Comparison of ENCODE assay signal across 6 cellular contexts in genomic region chr16:88275336-88276122, GRCh38.
DNase-seq lines count a peak whose midpoint lies in the region; ATAC-seq and TF ChIP-seq lines count a peak whose summit lies in the region.
"Not testable (repeated sequence)": the region's sequence is repeated elsewhere in the genome, so short reads cannot be mapped to it uniquely, and the experiment has no call there.

No MANE protein-coding gene starts in this region.

- peak overlapping the region; percentile 55 for H3K4me2 ChIP-seq in GM23248 (ENCODE audit: unreplicated experiment)
- peak overlapping the region; percentile 52 for H3K4me2 ChIP-seq in hepatocyte

- not testable (repeated sequence) for H3K9me2 ChIP-seq in GM23248 (ENCODE audit: insufficient read depth); hepatocyte (replicated peaks; ENCODE audit: insufficient read depth)

- H3K4me3 Mint-ChIP-seq in mesothelial cell of epicardium, result not testable (repeated sequence)

- not testable (repeated sequence) for TF ChIP-seq CTCF in hepatocyte (IDR thresholded peaks at IDR 0.05; ENCODE audit: poor library complexity); mesothelial cell of epicardium (IDR thresholded peaks at IDR 0.05; ENCODE audit: unreplicated experiment); sigmoid colon (IDR thresholded peaks at IDR 0.05); upper lobe of right lung (IDR thresholded peaks at IDR 0.05)

- H3K4me3 ChIP-seq in GM23248, hepatocyte, sigmoid colon, upper lobe of right lung: not testable (repeated sequence)

- intact Hi-C loops in sigmoid colon (cut with DNase I); upper lobe of right lung (cut with DNase I): not testable (repeated sequence)

- H3F3A ChIP-seq in GM23248 (ENCODE audit: insufficient read depth), result not testable (repeated sequence)

- peaks cover 13% of the 10 kb centered on the region for H3K4me1 ChIP-seq in GM23248 (ENCODE audit: insufficient read depth)
- not testable (repeated sequence) for H3K4me1 ChIP-seq in hepatocyte (ENCODE audit: insufficient read depth); sigmoid colon; upper lobe of right lung

- peak overlapping the region; percentile 92 for H3K27ac Mint-ChIP-seq in mesothelial cell of epicardium

- H4K20me1 ChIP-seq in GM23248 (ENCODE audit: insufficient read depth); hepatocyte (ENCODE audit: insufficient read depth, poor library complexity, severe bottlenecking): not testable (repeated sequence)

- H3K79me2 ChIP-seq in GM23248 (ENCODE audit: insufficient read depth); hepatocyte: not testable (repeated sequence)

- WGBS in GM23248 (ENCODE audit: low coverage in 1 of 2, low lambda C conversion rate in 2 of 2, missing lambda C conversion rate in 2 of 2), 2 experiments, result 90 to 91% methylated on average over 16 to 20 of the region's 21 CpGs
- 87% methylated on average over 19 of the region's 21 CpGs for WGBS in hepatocyte (ENCODE audit: low lambda C conversion rate, missing lambda C conversion rate)
- 71 to 74% methylated on average over 21 of the region's 21 CpGs for WGBS in sigmoid colon, 2 donors

- not testable (repeated sequence) for H3K9me3 Mint-ChIP-seq in mesothelial cell of epicardium

- not testable (repeated sequence) for H3K27ac ChIP-seq in GM23248, hepatocyte, sigmoid colon, upper lobe of right lung

- DNase-seq in GM23248; hepatocyte (ENCODE audit: low spot score); mesothelial cell of epicardium (ENCODE audit: low spot score in 2 of 2, unreplicated experiment in 2 of 2): not testable (repeated sequence)
- DNase-seq in sigmoid colon (peak; percentile 35), upper lobe of right lung (peak; percentile 46)

- not testable (repeated sequence) for H3K36me3 Mint-ChIP-seq in mesothelial cell of epicardium

- H3K4me1 Mint-ChIP-seq in mesothelial cell of epicardium, result peaks cover 17% of the 10 kb centered on the region

- H3K27me3 ChIP-seq in GM23248 (replicated peaks; ENCODE audit: insufficient read depth); hepatocyte; sigmoid colon; upper lobe of right lung: not testable (repeated sequence)

- in situ Hi-C loops in GM23248 (cut with MboI), result not testable (repeated sequence)

- H2AFZ ChIP-seq in GM23248, hepatocyte: not testable (repeated sequence)

- H3K36me3 ChIP-seq in GM23248 (ENCODE audit: low read depth); hepatocyte (replicated peaks; ENCODE audit: insufficient read depth, low read depth); sigmoid colon; upper lobe of right lung: not testable (repeated sequence)

- not testable (repeated sequence) for H3K9me3 ChIP-seq in GM23248 (ENCODE audit: low read depth); hepatocyte (ENCODE audit: low read depth); sigmoid colon; upper lobe of right lung

- TF ChIP-seq EP300 in sigmoid colon (IDR thresholded peaks at IDR 0.05), result not testable (repeated sequence)

- not testable (repeated sequence) for H3K27me3 Mint-ChIP-seq in mesothelial cell of epicardium (ENCODE audit: low read depth)

- ATAC-seq in SK-N-SH treated with all-trans-retinoic acid at 6 μM for 48 hours, result peak; percentile 29
- peak; percentile 12 for ATAC-seq in upper lobe of right lung

- peak overlapping the region; percentile 66; the same call in 1 of the 2 replicates for H3K9ac ChIP-seq in GM23248

- TF ChIP-seq POLR2A in sigmoid colon (IDR thresholded peaks at IDR 0.05), result not testable (repeated sequence)
